In the genomic region with DNA sequence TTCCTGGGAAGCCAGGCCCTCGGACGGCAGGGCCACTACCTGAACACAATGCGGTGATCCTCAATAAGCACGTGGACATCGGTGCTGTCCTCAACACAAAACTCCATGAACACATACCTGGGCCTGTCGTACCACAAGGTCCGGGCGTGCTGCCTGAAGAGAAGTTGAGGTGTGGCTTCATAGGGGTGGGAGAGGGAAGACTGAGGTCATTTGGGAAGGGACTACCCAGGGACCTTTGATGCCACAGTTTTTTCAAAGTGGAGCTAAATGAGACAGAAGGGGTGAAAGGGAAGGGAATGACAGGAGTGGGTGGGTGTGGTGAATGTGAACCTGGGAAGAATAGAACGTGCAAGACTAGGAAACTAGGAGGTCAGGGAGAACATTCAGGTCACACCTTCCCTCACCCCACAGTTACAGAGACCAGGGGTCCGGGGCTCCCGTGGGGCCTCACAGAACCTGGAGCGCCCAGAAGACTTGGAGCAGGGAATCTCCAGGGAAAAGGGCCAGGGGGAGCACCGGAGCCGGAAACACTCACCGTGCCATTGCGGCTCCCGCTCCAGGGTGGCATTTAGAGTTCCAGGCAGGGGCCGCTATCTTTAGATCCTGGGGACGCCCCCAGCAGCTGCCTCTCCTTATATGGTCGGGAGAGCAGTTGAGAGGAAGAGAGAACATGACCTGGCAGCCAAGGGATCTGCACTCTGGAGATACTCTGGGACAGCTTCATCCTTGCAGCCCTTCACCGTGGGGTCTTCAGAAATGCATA, we compare ENCODE assay signal across 1 cellular context.
TF ChIP-seq lines count a peak whose summit lies in the region.

A gene (minus strand): TSS at position 570 of the 763 bp plus-strand sequence. CDS start 27 bp downstream, at position 543.

TF ChIP-seq in neural cell, 6 proteins besides CTCF, POLR2A, EP300 and RAD21 (continued from another document):
- TF ChIP-seq, protein P1, sequence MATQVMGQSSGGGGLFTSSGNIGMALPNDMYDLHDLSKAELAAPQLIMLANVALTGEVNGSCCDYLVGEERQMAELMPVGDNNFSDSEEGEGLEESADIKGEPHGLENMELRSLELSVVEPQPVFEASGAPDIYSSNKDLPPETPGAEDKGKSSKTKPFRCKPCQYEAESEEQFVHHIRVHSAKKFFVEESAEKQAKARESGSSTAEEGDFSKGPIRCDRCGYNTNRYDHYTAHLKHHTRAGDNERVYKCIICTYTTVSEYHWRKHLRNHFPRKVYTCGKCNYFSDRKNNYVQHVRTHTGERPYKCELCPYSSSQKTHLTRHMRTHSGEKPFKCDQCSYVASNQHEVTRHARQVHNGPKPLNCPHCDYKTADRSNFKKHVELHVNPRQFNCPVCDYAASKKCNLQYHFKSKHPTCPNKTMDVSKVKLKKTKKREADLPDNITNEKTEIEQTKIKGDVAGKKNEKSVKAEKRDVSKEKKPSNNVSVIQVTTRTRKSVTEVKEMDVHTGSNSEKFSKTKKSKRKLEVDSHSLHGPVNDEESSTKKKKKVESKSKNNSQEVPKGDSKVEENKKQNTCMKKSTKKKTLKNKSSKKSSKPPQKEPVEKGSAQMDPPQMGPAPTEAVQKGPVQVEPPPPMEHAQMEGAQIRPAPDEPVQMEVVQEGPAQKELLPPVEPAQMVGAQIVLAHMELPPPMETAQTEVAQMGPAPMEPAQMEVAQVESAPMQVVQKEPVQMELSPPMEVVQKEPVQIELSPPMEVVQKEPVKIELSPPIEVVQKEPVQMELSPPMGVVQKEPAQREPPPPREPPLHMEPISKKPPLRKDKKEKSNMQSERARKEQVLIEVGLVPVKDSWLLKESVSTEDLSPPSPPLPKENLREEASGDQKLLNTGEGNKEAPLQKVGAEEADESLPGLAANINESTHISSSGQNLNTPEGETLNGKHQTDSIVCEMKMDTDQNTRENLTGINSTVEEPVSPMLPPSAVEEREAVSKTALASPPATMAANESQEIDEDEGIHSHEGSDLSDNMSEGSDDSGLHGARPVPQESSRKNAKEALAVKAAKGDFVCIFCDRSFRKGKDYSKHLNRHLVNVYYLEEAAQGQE (IDR thresholded peaks at IDR 0.05; ENCODE audit: borderline replicate concordance) = no peak
- TF ChIP-seq TAF1 (IDR thresholded peaks at IDR 0.05; ENCODE audit: low read depth) = no peak
- no peak for TF ChIP-seq EZH2 (IDR thresholded peaks at IDR 0.05; ENCODE audit: borderline replicate concordance, insufficient read depth, low read length, poor library complexity, severe bottlenecking)
- no peak for TF ChIP-seq MXI1 (conservative IDR thresholded peaks at IDR 0.05; ENCODE audit: poor library complexity, severe bottlenecking)
- TF ChIP-seq POLR2AphosphoS5 (IDR thresholded peaks at IDR 0.05) = no peak
